ENCODE assay signal across 31 cellular contexts in genomic region chr20:48480391-48480790, GRCh38.
"Had no signal": no experiment of that assay in that cellular context is flagged by ENCODE, and none has a peak within 500 bp of the region (broad histone marks: within the 10 kb centered on the region; RNA-seq: fewer than 3 reads in every experiment).

No MANE protein-coding gene starts in this region.

- H3K4me1 Mint-ChIP-seq: activated CD4-positive, alpha-beta T cell treated with anti-CD3 and anti-CD28 coated beads, Interleukin-2, amount 10 ng/mL, durations not matched to agents 7 days and 5 days; activated T-helper 17 cell treated with anti-CD3 and anti-CD28 coated beads, Interleukin-2, amount 50 U/mL, for 72 hours; central memory CD8-positive, alpha-beta T cell had no signal

- FAIRE-seq: astrocyte, bronchial epithelial cell, frontal cortex had no signal

- H3K9me3 Mint-ChIP-seq: activated CD4-positive, alpha-beta T cell treated with anti-CD3 and anti-CD28 coated beads, Interleukin-2, amount 10 ng/mL, durations not matched to agents 7 days and 5 days; activated CD8-positive, alpha-beta T cell treated with anti-CD3 and anti-CD28 coated beads for 36 hours; activated T-cell treated with anti-CD3 and anti-CD28 coated beads, Interleukin-2, amount 50 U/mL, for 4 hours; activated T-helper 17 cell treated with anti-CD3 and anti-CD28 coated beads, Interleukin-2, amount 50 U/mL, for 72 hours; central memory CD8-positive, alpha-beta T cell; dendritic cell treated with granulocyte-macrophage colony-stimulating factor and Interleukin-4, amounts not matched to agents 40 ng/mL and 50 ng/mL, for 4 days; endodermal cell; T-helper 2 cell treated with Interferon-gamma antibody and Interleukin-4, amounts not matched to agents 5 μg/mL and 100 μg/mL, for 36 hours had no signal

- H3K36me3 ChIP-seq: brain microvascular endothelial cell had no signal

- DNase-seq: activated CD4-positive, alpha-beta T cell treated with anti-CD3 and anti-CD28 coated beads for 4 hours; activated CD4-positive, alpha-beta T cell treated with anti-CD3 and anti-CD28 coated beads, Interleukin-2, amount 10 ng/mL, durations not matched to agents 7 days and 5 days; activated CD4-positive, alpha-beta T cell treated with anti-CD3 and anti-CD28 coated beads, Interleukin-2, amount 50 U/mL, for 48 hours; activated CD4-positive, CD25-positive, alpha-beta regulatory T cell; activated CD4-positive, CD25-positive, alpha-beta regulatory T cell treated with anti-CD3 and anti-CD28 coated beads, Interleukin-2, amount 50 U/mL, for 72 hours; activated CD8-positive, alpha-beta memory T cell treated with anti-CD3 and anti-CD28 coated beads for 24 hours; activated CD8-positive, alpha-beta T cell treated with anti-CD3 and anti-CD28 coated beads for 36 hours; activated effector memory CD4-positive, alpha-beta T cell treated with Interleukin-2 at 50 U/mL for 16 hours; activated gamma-delta T cell treated with Interleukin-2 at 50 U/mL for 16 hours; activated naive CD4-positive, alpha-beta T cell treated with anti-CD3 and anti-CD28 coated beads, Interleukin-2, amount 50 U/mL, for 16 hours; activated naive CD4-positive, alpha-beta T cell treated with Interleukin-2 at 50 U/mL for 16 hours; activated T-cell treated with anti-CD3 and anti-CD28 coated beads, Interleukin-2, amount 50 U/mL, for 4 hours; amniotic stem cell; anterior cingulate cortex; brain microvascular endothelial cell; dorsolateral prefrontal cortex; effector memory CD4-positive, alpha-beta T cell; endodermal cell; foreskin fibroblast; hippocampal formation; T1000 had no signal

- H3K27ac Mint-ChIP-seq: activated CD4-positive, alpha-beta T cell treated with anti-CD3 and anti-CD28 coated beads, Interleukin-2, amount 10 ng/mL, durations not matched to agents 7 days and 5 days; activated CD8-positive, alpha-beta T cell treated with anti-CD3 and anti-CD28 coated beads for 36 hours; activated naive CD8-positive, alpha-beta T cell; activated T-helper 17 cell treated with anti-CD3 and anti-CD28 coated beads, Interleukin-2, amount 50 U/mL, for 72 hours; dendritic cell treated with granulocyte-macrophage colony-stimulating factor and Interleukin-4, amounts not matched to agents 40 ng/mL and 50 ng/mL, for 4 days; endodermal cell; T-helper 2 cell treated with Interferon-gamma antibody and Interleukin-4, amounts not matched to agents 5 μg/mL and 100 μg/mL, for 36 hours had no signal

- ATAC-seq: activated CD8-positive, alpha-beta T cell treated with anti-CD3 and anti-CD28 coated beads for 36 hours; activated T-cell treated with anti-CD3 and anti-CD28 coated beads, Interleukin-2, amount 50 U/mL, for 4 hours; activated T-helper 17 cell treated with anti-CD3 and anti-CD28 coated beads, Interleukin-2, amount 50 U/mL, for 72 hours; esophagus mucosa had no signal

- H3K27ac ChIP-seq: brain microvascular endothelial cell, coronary artery, dorsolateral prefrontal cortex had no signal

- H3K4me3 ChIP-seq: coronary artery, dorsolateral prefrontal cortex had no signal

- H3K4me3 Mint-ChIP-seq: activated CD4-positive, alpha-beta T cell treated with anti-CD3 and anti-CD28 coated beads, Interleukin-2, amount 10 ng/mL, durations not matched to agents 7 days and 5 days; activated CD8-positive, alpha-beta T cell treated with anti-CD3 and anti-CD28 coated beads for 36 hours; activated naive CD8-positive, alpha-beta T cell; activated T-cell treated with anti-CD3 and anti-CD28 coated beads, Interleukin-2, amount 50 U/mL, for 4 hours; activated T-helper 17 cell treated with anti-CD3 and anti-CD28 coated beads, Interleukin-2, amount 50 U/mL, for 72 hours; central memory CD8-positive, alpha-beta T cell; dendritic cell treated with granulocyte-macrophage colony-stimulating factor and Interleukin-4, amounts not matched to agents 40 ng/mL and 50 ng/mL, for 4 days; endodermal cell; T-helper 2 cell treated with Interferon-gamma antibody and Interleukin-4, amounts not matched to agents 5 μg/mL and 100 μg/mL, for 36 hours had no signal

- H3K36me3 Mint-ChIP-seq: activated naive CD8-positive, alpha-beta T cell had no signal
